In genomic region chr2:231617059-231617926, GRCh38 we compare ENCODE assay signal across 11 cellular contexts. TPM values are rescaled to one million over a fixed set of nuclear protein-coding genes. Genes with fewer than 3 reads are reported as not detected.
DNase-seq lines count a peak whose midpoint lies in the region; ATAC-seq and TF ChIP-seq lines count a peak whose summit lies in the region.
"Had no signal": no experiment of that assay in that cellular context is flagged by ENCODE, and none has a peak within 500 bp of the region (broad histone marks: within the 10 kb centered on the region; RNA-seq: fewer than 3 reads in every experiment).

No MANE protein-coding gene starts in this region.

- intact Hi-C loops in prostate gland (cut with DNase I): no loop called here

- ATAC-seq in RWPE2 (ENCODE audit: low read depth): peak; percentile 60
- ATAC-seq in HG02571 (IDR thresholded peaks at IDR 0.05; ENCODE audit: unreplicated experiment): no peak
- ATAC-seq in GM18520 (IDR thresholded peaks at IDR 0.05; ENCODE audit: unreplicated experiment): no peak

- H3K9me3 Mint-ChIP-seq in activated CD4-positive, alpha-beta T cell treated with anti-CD3 and anti-CD28 coated beads, Interleukin-2, amount 10 ng/mL, durations not matched to agents 7 days and 5 days: no peaks in the 10 kb centered on the region

- TF ChIP-seq CTCF in RWPE2 (IDR thresholded peaks at IDR 0.05; ENCODE audit: poor library complexity, severe bottlenecking): no peak
- TF ChIP-seq CTCF in epithelial cell of esophagus (IDR thresholded peaks at IDR 0.05; ENCODE audit: insufficient read depth, low read depth, low read length, missing control alignments): no peak
- no peak for TF ChIP-seq CTCF in suprapubic skin (IDR thresholded peaks at IDR 0.05)
- TF ChIP-seq CTCF in prostate gland (IDR thresholded peaks at IDR 0.05): no peak

- H3K4me3 ChIP-seq in RWPE2 (ENCODE audit: severe bottlenecking): no peak overlapping the region
- H3K4me3 ChIP-seq in epithelial cell of esophagus (ENCODE audit: low read length): no peak overlapping the region
- no peak overlapping the region for H3K4me3 ChIP-seq in suprapubic skin
- no peak overlapping the region for H3K4me3 ChIP-seq in prostate gland
- H3K4me3 ChIP-seq: stomach had no signal

- POLR2A ChIA-PET in activated CD4-positive, alpha-beta T cell treated with anti-CD3 and anti-CD28 coated beads, Interleukin-2, amount 10 ng/mL, durations not matched to agents 7 days and 5 days (lab: Charles Lee): interaction anchor here (0.8 kb wide), 1 partner anchor 11 kb away, joined by 5 read pairs; no protein-coding TSS in a partner anchor

- H3K27me3 ChIP-seq in RWPE2 (ENCODE audit: insufficient read depth, poor library complexity, severe bottlenecking) (no peaks in the 10 kb centered on the region), suprapubic skin (no peaks in the 10 kb centered on the region), prostate gland (replicated peaks; ENCODE audit: insufficient read depth) (no peaks in the 10 kb centered on the region)

- peaks cover 69% of the 10 kb centered on the region for H3K4me1 Mint-ChIP-seq in activated CD4-positive, alpha-beta T cell treated with anti-CD3 and anti-CD28 coated beads, Interleukin-2, amount 10 ng/mL, durations not matched to agents 7 days and 5 days

- H3K27me3 Mint-ChIP-seq in activated CD4-positive, alpha-beta T cell treated with anti-CD3 and anti-CD28 coated beads, Interleukin-2, amount 10 ng/mL, durations not matched to agents 7 days and 5 days: no peaks in the 10 kb centered on the region

- WGBS in suprapubic skin: 54% methylated on average over 13 of the region's 13 CpGs
- WGBS in prostate gland: 67% methylated on average over 13 of the region's 13 CpGs

- H3K9me3 ChIP-seq in RWPE2 (ENCODE audit: severe bottlenecking) (no peaks in the 10 kb centered on the region), suprapubic skin (no peaks in the 10 kb centered on the region), prostate gland (no peaks in the 10 kb centered on the region)
- H3K9me3 ChIP-seq: stomach had no signal

- CTCF ChIA-PET in activated CD4-positive, alpha-beta T cell treated with anti-CD3 and anti-CD28 coated beads, Interleukin-2, amount 10 ng/mL, durations not matched to agents 7 days and 5 days (lab: Charles Lee): interaction anchor here (0.5 to 1.7 kb wide), 5 partner anchors 16 to 90 kb away, joined by 3 to 8 read pairs (median 3); no protein-coding TSS in a partner anchor

- H3K27ac ChIP-seq in RWPE2 (ENCODE audit: poor library complexity, severe bottlenecking): peak overlapping the region; percentile 30
- peak overlapping the region; percentile 19 for H3K27ac ChIP-seq in suprapubic skin
- H3K27ac ChIP-seq in prostate gland: no peak overlapping the region

- no peak for TF ChIP-seq POLR2A in suprapubic skin (IDR thresholded peaks at IDR 0.05)
- no peak for TF ChIP-seq POLR2A in prostate gland (IDR thresholded peaks at IDR 0.05)

- no peak for DNase-seq in activated CD4-positive, alpha-beta T cell treated with anti-CD3 and anti-CD28 coated beads, Interleukin-2, amount 10 ng/mL, durations not matched to agents 7 days and 5 days
- DNase-seq in activated CD4-positive, alpha-beta T cell treated with anti-CD3 and anti-CD28 coated beads, Interleukin-2, amount 50 U/mL, for 48 hours: no peak
- DNase-seq in RWPE2 (ENCODE audit: low spot score): no peak
- DNase-seq in epithelial cell of esophagus (ENCODE audit: low read depth): peak; percentile 52
- no peak for DNase-seq in suprapubic skin (ENCODE audit: low spot score in 2 of 2)
- no peak for DNase-seq in prostate gland (ENCODE audit: low spot score)
- DNase-seq: GOT3, NCI-H1105 treated with DMSO at 0.1 percent for 48 hours, stomach had no signal

- H3K36me3 ChIP-seq in RWPE2 (ENCODE audit: low read depth) (no peaks in the 10 kb centered on the region), suprapubic skin (no peaks in the 10 kb centered on the region), prostate gland (no peaks in the 10 kb centered on the region)
- H3K36me3 ChIP-seq: stomach had no signal

- H3K4me3 Mint-ChIP-seq in activated CD4-positive, alpha-beta T cell treated with anti-CD3 and anti-CD28 coated beads, Interleukin-2, amount 10 ng/mL, durations not matched to agents 7 days and 5 days: no peak overlapping the region

- TF ChIP-seq EP300 in suprapubic skin (IDR thresholded peaks at IDR 0.05): no peak

- no peaks in the 10 kb centered on the region for H3K36me3 Mint-ChIP-seq in activated CD4-positive, alpha-beta T cell treated with anti-CD3 and anti-CD28 coated beads, Interleukin-2, amount 10 ng/mL, durations not matched to agents 7 days and 5 days (ENCODE audit: low read depth)

- H3K27ac Mint-ChIP-seq in activated CD4-positive, alpha-beta T cell treated with anti-CD3 and anti-CD28 coated beads, Interleukin-2, amount 10 ng/mL, durations not matched to agents 7 days and 5 days: peak overlapping the region; percentile 43

- peaks cover 27% of the 10 kb centered on the region for H3K4me1 ChIP-seq in RWPE2 (ENCODE audit: insufficient read depth, poor library complexity, severe bottlenecking)
- H3K4me1 ChIP-seq in suprapubic skin: peaks cover 78% of the 10 kb centered on the region
- H3K4me1 ChIP-seq in prostate gland (replicated peaks): peaks cover 9% of the 10 kb centered on the region

RNA-seq across cellular contexts. Expression of gene TEX44, which starts 24.6 kb away (rescaled TPM):
- total RNA-seq in activated CD4-positive, alpha-beta T cell treated with anti-CD3 and anti-CD28 coated beads, Interleukin-2, amount 10 ng/mL, durations not matched to agents 7 days and 5 days: not detected
- total RNA-seq in suprapubic skin (not detected), prostate gland (10 to 100 TPM in 1 of 2 donors, not detected in 1; 10.6 TPM)
- total RNA-seq: stomach had no signal

Comparison
In these comparisons a context has a peak if more than half of its experiments do, and no peak if none do; other contexts are left out.
1. H3K27ac ChIP-seq: peak in RWPE2 (single experiment) and suprapubic skin (single experiment); none in prostate gland (0 of 2).